In genomic region chr2:184498936-184499335, GRCh38 we compare ENCODE assay signal across 20 cellular contexts.
DNase-seq lines count a peak whose midpoint lies in the region; ATAC-seq, FAIRE-seq and TF ChIP-seq lines count a peak whose summit lies in the region.
"Had no signal": no experiment of that assay in that cellular context is flagged by ENCODE, and none has a peak within 500 bp of the region (broad histone marks: within the 10 kb centered on the region; RNA-seq: fewer than 3 reads in every experiment).

No MANE protein-coding gene starts in this region.

- no peak overlapping the region for H4K5ac ChIP-seq in IMR-90 (ENCODE audit: low read depth, low read length)

- WGBS in IMR-90 (ENCODE audit: extremely low coverage in 2 of 2, insufficient read length in 1 of 2), 2 experiments: no CpG with 5 or more reads among the region's 2 CpGs
- 100% methylated on average over 1 of the region's 2 CpGs for WGBS in mesenchymal stem cell

- dilution Hi-C loops in IMR-90 (cut with HindIII; ENCODE audit: low sequenced_read_pairs, unreplicated experiment): no loop called here

- no peak for DNase-seq in IMR-90
- peak; percentile 15 for DNase-seq in OCI-M1 (lab: John Stamatoyannopoulos, UW)
- DNase-seq in mesenchymal stem cell: peak; percentile 5
- DNase-seq in Caco-2: no peak
- DNase-seq in NCI-H2196 (lab: John Stamatoyannopoulos, UW; ENCODE audit: unreplicated experiment): no peak
- DNase-seq in central memory CD4-positive, alpha-beta T cell: no peak
- DNase-seq: ACHN; BE2C; C1 segment of cervical spinal cord; CD4-positive, CD25-positive, alpha-beta regulatory T cell; CD8-positive, alpha-beta memory T cell; COR-L47; GDM1; HCEC 1CT had no signal

- H3K36me3 Mint-ChIP-seq in Caco-2 (ENCODE audit: insufficient read depth, unreplicated experiment): no peaks in the 10 kb centered on the region
- H3K36me3 Mint-ChIP-seq: CD4-positive, CD25-positive, alpha-beta regulatory T cell; CD8-positive, alpha-beta memory T cell had no signal

- H3K4me1 Mint-ChIP-seq in Caco-2 (ENCODE audit: low read depth, unreplicated experiment): no peaks in the 10 kb centered on the region
- H3K4me1 Mint-ChIP-seq: CD4-positive, CD25-positive, alpha-beta regulatory T cell; CD8-positive, alpha-beta memory T cell; GM23338 had no signal

- H3K9me3 ChIP-seq in IMR-90 (ENCODE audit: control insufficient read depth, insufficient read depth, low read length): no peaks in the 10 kb centered on the region
- H3K9me3 ChIP-seq in mesenchymal stem cell (ENCODE audit: control insufficient read depth, low read length): no peaks in the 10 kb centered on the region
- H3K9me3 ChIP-seq in Caco-2: no peaks in the 10 kb centered on the region
- H3K9me3 ChIP-seq: BE2C had no signal

- H3K4me1 ChIP-seq in IMR-90 (ENCODE audit: control insufficient read depth, insufficient read depth, low read length): no peaks in the 10 kb centered on the region
- H3K4me1 ChIP-seq in mesenchymal stem cell (ENCODE audit: control insufficient read depth, insufficient read depth, low read depth, low read length): no peaks in the 10 kb centered on the region
- no peaks in the 10 kb centered on the region for H3K4me1 ChIP-seq in Caco-2
- H3K4me1 ChIP-seq: BE2C had no signal

- TF ChIP-seq POLR2A in IMR-90 (IDR thresholded peaks at IDR 0.05; ENCODE audit: low read depth, low read length): no peak

- ATAC-seq in IMR-90 (ENCODE audit: low read depth): no peak
- ATAC-seq: GM23338 had no signal

- no peak overlapping the region for H2BK5ac ChIP-seq in IMR-90 (ENCODE audit: low read depth, low read length, poor library complexity, severe bottlenecking)
- H2BK5ac ChIP-seq in mesenchymal stem cell (ENCODE audit: low read depth, low read length, poor library complexity, severe bottlenecking): no peak overlapping the region

- no peak overlapping the region for H3K4me3 Mint-ChIP-seq in Caco-2 (ENCODE audit: unreplicated experiment)
- H3K4me3 Mint-ChIP-seq: CD4-positive, CD25-positive, alpha-beta regulatory T cell; CD8-positive, alpha-beta memory T cell; GM23338 had no signal

- no peak overlapping the region for H3K4me2 ChIP-seq in IMR-90 (ENCODE audit: low read depth, low read length)
- H3K4me2 ChIP-seq in mesenchymal stem cell (ENCODE audit: low read length, poor library complexity, severe bottlenecking): no peak overlapping the region
- H3K4me2 ChIP-seq: GM23338 had no signal

- POLR2A ChIA-PET in IMR-90 (lab: Charles Lee; ENCODE audit: unreplicated experiment): no interaction called here
- POLR2A ChIA-PET in Caco-2 (lab: Charles Lee): no interaction called here

- no peak overlapping the region for H2BK20ac ChIP-seq in IMR-90 (ENCODE audit: low read depth, low read length)

- H3K36me3 ChIP-seq in IMR-90 (ENCODE audit: control insufficient read depth, insufficient read depth, low read length): no peaks in the 10 kb centered on the region
- no peaks in the 10 kb centered on the region for H3K36me3 ChIP-seq in mesenchymal stem cell (ENCODE audit: control insufficient read depth in 1 of 2, insufficient read depth in 2 of 2, low read depth in 1 of 2, low read length in 2 of 2)
- H3K36me3 ChIP-seq in Caco-2 (ENCODE audit: control insufficient read depth, insufficient read depth, low read length): no peaks in the 10 kb centered on the region
- H3K36me3 ChIP-seq: BE2C had no signal

- FAIRE-seq in G401.6 (lab: Jason Lieb, UNC): peak; percentile 37
- FAIRE-seq: D721Med, GM12892, GM18507, H54 had no signal

- no peak overlapping the region for H2AK9ac ChIP-seq in IMR-90 (replicated peaks; ENCODE audit: low read depth, low read length, poor library complexity)

- H3K4me3 ChIP-seq in IMR-90 (ENCODE audit: insufficient read depth, low read depth, low read length): no peak overlapping the region
- H3K4me3 ChIP-seq in mesenchymal stem cell (ENCODE audit: insufficient read depth in 1 of 2, low read depth in 1 of 2, low read length in 2 of 2): no peak overlapping the region
- no peak overlapping the region for H3K4me3 ChIP-seq in Caco-2 (ENCODE audit: low read depth, low read length)
- H3K4me3 ChIP-seq: GM23338 had no signal

- H3K9me3 Mint-ChIP-seq in Caco-2 (ENCODE audit: unreplicated experiment): no peaks in the 10 kb centered on the region
- H3K9me3 Mint-ChIP-seq: GM23338 had no signal

- H4K91ac ChIP-seq in IMR-90 (ENCODE audit: insufficient read depth, low read depth, low read length) (no peak overlapping the region), mesenchymal stem cell (ENCODE audit: low read length) (no peak overlapping the region)

- H2BK12ac ChIP-seq in mesenchymal stem cell (ENCODE audit: low read length in 2 of 2): no peak overlapping the region

- in situ Hi-C loops in IMR-90 (cut with MboI; ENCODE audit: low sequenced_read_pairs): no loop called here

- H2AK5ac ChIP-seq in IMR-90 (ENCODE audit: low read depth, low read length) (no peak overlapping the region), mesenchymal stem cell (ENCODE audit: low read length, severe bottlenecking) (no peak overlapping the region)

- H3K23ac ChIP-seq in IMR-90 (ENCODE audit: low read depth, low read length) (no peak overlapping the region), mesenchymal stem cell (ENCODE audit: low read length in 2 of 2) (no peak overlapping the region)

- H4K8ac ChIP-seq in IMR-90 (ENCODE audit: low read depth in 2 of 2, low read length in 2 of 2) (no peak overlapping the region), mesenchymal stem cell (ENCODE audit: low read length) (no peak overlapping the region)

- no peak for TF ChIP-seq CTCF in IMR-90 (conservative IDR thresholded peaks at IDR 0.05; ENCODE audit: low read depth, low read length)
- TF ChIP-seq CTCF in Caco-2 (IDR thresholded peaks at IDR 0.05; ENCODE audit: insufficient read depth in 1 of 2, low read depth in 1 of 2, low read length in 1 of 2, severe bottlenecking in 1 of 2, unreplicated experiment in 1 of 2): no peak

- H3K4ac ChIP-seq in IMR-90 (ENCODE audit: low read depth, low read length): no peak overlapping the region
- no peak overlapping the region for H3K4ac ChIP-seq in mesenchymal stem cell (ENCODE audit: low read depth in 1 of 2, low read length in 2 of 2)

- H3K27ac ChIP-seq in IMR-90 (ENCODE audit: insufficient read depth, low read length) (no peak overlapping the region), mesenchymal stem cell (ENCODE audit: low read length, poor library complexity, severe bottlenecking) (no peak overlapping the region)

- CTCF ChIA-PET in IMR-90 (lab: Yijun Ruan, JAX): no interaction called here
- CTCF ChIA-PET in Caco-2 (lab: Charles Lee): no interaction called here

- no TSS peak for BruUV-seq in IMR-90 (replicated peaks; lab: Mats Ljungman, UMichigan)
- no TSS peak for BruUV-seq in Caco-2 (replicated peaks; lab: Mats Ljungman, UMichigan)

- H3K79me1 ChIP-seq in IMR-90 (ENCODE audit: low read depth in 1 of 2, low read length in 2 of 2) (no peaks in the 10 kb centered on the region), mesenchymal stem cell (replicated peaks; ENCODE audit: low read length, poor library complexity, severe bottlenecking) (no peaks in the 10 kb centered on the region)

- H3K27me3 ChIP-seq in IMR-90 (ENCODE audit: control insufficient read depth, insufficient read depth, low read length) (no peaks in the 10 kb centered on the region), mesenchymal stem cell (ENCODE audit: control insufficient read depth in 1 of 2, insufficient read depth in 1 of 2, low read length in 2 of 2) (no peaks in the 10 kb centered on the region), Caco-2 (replicated peaks; ENCODE audit: control insufficient read depth, insufficient read depth, low read length) (no peaks in the 10 kb centered on the region)
- H3K27me3 ChIP-seq: BE2C had no signal

- H3K27ac Mint-ChIP-seq in Caco-2 (ENCODE audit: unreplicated experiment): no peak overlapping the region
- H3K27ac Mint-ChIP-seq: CD4-positive, CD25-positive, alpha-beta regulatory T cell; CD8-positive, alpha-beta memory T cell; GM23338 had no signal

- H3K27me3 Mint-ChIP-seq in Caco-2 (ENCODE audit: insufficient read depth, unreplicated experiment): no peaks in the 10 kb centered on the region
- H3K27me3 Mint-ChIP-seq: CD4-positive, CD25-positive, alpha-beta regulatory T cell; CD8-positive, alpha-beta memory T cell had no signal

- H3K9me1 ChIP-seq in IMR-90 (ENCODE audit: insufficient read depth, low read length): no peaks in the 10 kb centered on the region

- no peak overlapping the region for H3K14ac ChIP-seq in IMR-90 (replicated peaks; ENCODE audit: low read depth, low read length)
- H3K14ac ChIP-seq in mesenchymal stem cell (ENCODE audit: low read length in 2 of 2): no peak overlapping the region

- no peak overlapping the region for H3K56ac ChIP-seq in IMR-90 (ENCODE audit: extremely low read depth, insufficient read depth, low read length)

- H3K9ac ChIP-seq in IMR-90 (ENCODE audit: low read depth, low read length): no peak overlapping the region
- H3K9ac ChIP-seq in mesenchymal stem cell (ENCODE audit: low read length): no peak overlapping the region

- H4K20me1 ChIP-seq in IMR-90 (ENCODE audit: insufficient read depth, low read length): no peaks in the 10 kb centered on the region

- H2AFZ ChIP-seq in IMR-90 (replicated peaks; ENCODE audit: low read length, poor library complexity): no peak overlapping the region
- H2AFZ ChIP-seq in mesenchymal stem cell (ENCODE audit: low read depth, low read length): no peak overlapping the region
- H2AFZ ChIP-seq: GM23338 had no signal

- no peak overlapping the region for H2BK15ac ChIP-seq in IMR-90 (ENCODE audit: low read depth, low read length)
- H2BK15ac ChIP-seq in mesenchymal stem cell (ENCODE audit: low read depth, poor library complexity, severe bottlenecking): no peak overlapping the region

- no peak for TF ChIP-seq RAD21 in IMR-90 (IDR thresholded peaks at IDR 0.05; ENCODE audit: low read length)

- H2BK120ac ChIP-seq in IMR-90 (ENCODE audit: low read depth, low read length): no peak overlapping the region
- H2BK120ac ChIP-seq in mesenchymal stem cell (ENCODE audit: low read depth, low read length): no peak overlapping the region

- intact Hi-C loops in IMR-90 (cut with micrococcal nuclease) (no loop called here), Caco-2 (cut with micrococcal nuclease; ENCODE audit: unreplicated experiment) (no loop called here)

- H3K18ac ChIP-seq in IMR-90 (ENCODE audit: low read depth, low read length) (no peak overlapping the region), mesenchymal stem cell (ENCODE audit: low read depth in 1 of 2, low read length in 2 of 2) (no peak overlapping the region)

TF ChIP-seq in IMR-90, 13 proteins besides CTCF, POLR2A, EP300 and RAD21 (continues in another document):
- TF ChIP-seq SMC3 (IDR thresholded peaks at IDR 0.05; ENCODE audit: low read depth, low read length): no peak
- no peak for TF ChIP-seq MXI1 (IDR thresholded peaks at IDR 0.05; ENCODE audit: borderline replicate concordance, low read depth, low read length)
- no peak for TF ChIP-seq FOS (IDR thresholded peaks at IDR 0.05; ENCODE audit: low read depth, low read length)
- TF ChIP-seq RCOR1 (IDR thresholded peaks at IDR 0.05; ENCODE audit: insufficient replicate concordance, low read length): no peak
- no peak for TF ChIP-seq NFE2L2 (IDR thresholded peaks at IDR 0.05; ENCODE audit: low read depth, low read length)
- TF ChIP-seq MAFK (IDR thresholded peaks at IDR 0.05; ENCODE audit: low read depth, low read length): no peak
- TF ChIP-seq BHLHE40 (IDR thresholded peaks at IDR 0.05; ENCODE audit: low read depth, low read length): no peak
- TF ChIP-seq CEBPB (IDR thresholded peaks at IDR 0.05; ENCODE audit: low read depth, low read length): peak; percentile 41

Comparison
In these comparisons a context has a peak if more than half of its experiments do, and no peak if none do; other contexts are left out.
1. DNase-seq: peak in OCI-M1 (single experiment) and mesenchymal stem cell (single experiment); none in IMR-90 (single experiment), Caco-2 (0 of 2), NCI-H2196 (single experiment) and central memory CD4-positive, alpha-beta T cell (single experiment).